In genomic region chr3:105253225-105253624, GRCh38 we compare ENCODE assay signal across 14 cellular contexts.
DNase-seq lines count a peak whose midpoint lies in the region; ATAC-seq and TF ChIP-seq lines count a peak whose summit lies in the region.
"Had no signal": no experiment of that assay in that cellular context is flagged by ENCODE, and none has a peak within 500 bp of the region (broad histone marks: within the 10 kb centered on the region; RNA-seq: fewer than 3 reads in every experiment).

No MANE protein-coding gene starts in this region.

- peaks cover 11% of the 10 kb centered on the region for H3K27me3 Mint-ChIP-seq in stimulated activated naive CD8-positive, alpha-beta T cell treated with anti-CD3 and anti-CD28 coated beads, Interleukin-15, amount 100 ng/mL, for 72 hours
- H3K27me3 Mint-ChIP-seq: activated CD4-positive, alpha-beta memory T cell treated with anti-CD3 and anti-CD28 coated beads, Interleukin-2, amount 10 ng/mL, durations not matched to agents 7 days and 5 days had no signal

- H3K14ac ChIP-seq in trophoblast cell (ENCODE audit: low read length): no peak overlapping the region

- no peak overlapping the region for H2BK12ac ChIP-seq in trophoblast cell (ENCODE audit: low read length)

- no peak overlapping the region for H3K4me3 Mint-ChIP-seq in stimulated activated naive CD8-positive, alpha-beta T cell treated with anti-CD3 and anti-CD28 coated beads, Interleukin-15, amount 100 ng/mL, for 72 hours
- H3K4me3 Mint-ChIP-seq: activated CD4-positive, alpha-beta memory T cell treated with anti-CD3 and anti-CD28 coated beads, Interleukin-2, amount 10 ng/mL, durations not matched to agents 7 days and 5 days; nephron progenitor cell had no signal

- H2BK120ac ChIP-seq in trophoblast cell (ENCODE audit: insufficient read depth, low read length, poor library complexity): no peak overlapping the region

- no peak overlapping the region for H2BK5ac ChIP-seq in trophoblast cell (ENCODE audit: low read depth, low read length, poor library complexity)

- no peak overlapping the region for H4K12ac ChIP-seq in trophoblast cell (ENCODE audit: low read depth, low read length)

- ATAC-seq in stimulated activated naive CD8-positive, alpha-beta T cell treated with anti-CD3 and anti-CD28 coated beads, Interleukin-15, amount 100 ng/mL, for 72 hours: no peak
- ATAC-seq: sciatic nerve had no signal

- H3K23ac ChIP-seq in trophoblast cell (ENCODE audit: low read length): no peak overlapping the region

- H2AK5ac ChIP-seq in trophoblast cell (ENCODE audit: low read length): no peak overlapping the region

- no peak overlapping the region for H2AFZ ChIP-seq in trophoblast cell (ENCODE audit: insufficient read depth, low read length, poor library complexity)
- H2AFZ ChIP-seq: hepatocyte had no signal

- H3K18ac ChIP-seq in trophoblast cell (ENCODE audit: low read length): no peak overlapping the region

- H3K79me1 ChIP-seq in trophoblast cell (ENCODE audit: low read length): no peaks in the 10 kb centered on the region

- no TSS peak for BruUV-seq in A673 (replicated peaks; lab: Mats Ljungman, UMichigan)

- H3K4me2 ChIP-seq in trophoblast cell (ENCODE audit: low read length): no peak overlapping the region
- H3K4me2 ChIP-seq: hepatocyte had no signal

- TF ChIP-seq CTCF in A673 (conservative IDR thresholded peaks at IDR 0.05; ENCODE audit: low read depth, low read length) (no peak), uterus (IDR thresholded peaks at IDR 0.05) (no peak)

- H3K9me3 Mint-ChIP-seq in stimulated activated naive CD8-positive, alpha-beta T cell treated with anti-CD3 and anti-CD28 coated beads, Interleukin-15, amount 100 ng/mL, for 72 hours: no peaks in the 10 kb centered on the region
- H3K9me3 Mint-ChIP-seq: activated CD4-positive, alpha-beta memory T cell treated with anti-CD3 and anti-CD28 coated beads, Interleukin-2, amount 10 ng/mL, durations not matched to agents 7 days and 5 days had no signal

- H3K36me3 ChIP-seq in A673 (ENCODE audit: insufficient read depth, low read length, poor library complexity, severe bottlenecking): no peaks in the 10 kb centered on the region
- H3K36me3 ChIP-seq in trophoblast cell (ENCODE audit: control insufficient read depth in 1 of 2, insufficient read depth in 2 of 2, low read length in 2 of 2): peaks cover 0 to 1% of the 10 kb centered on the region in 2 experiments
- H3K36me3 ChIP-seq in uterus: no peaks in the 10 kb centered on the region

- no peak for TF ChIP-seq POLR2A in uterus (IDR thresholded peaks at IDR 0.05)

- H3K27me3 ChIP-seq in A673 (replicated peaks; ENCODE audit: insufficient read depth, low read depth, low read length, poor library complexity) (no peaks in the 10 kb centered on the region), trophoblast cell (ENCODE audit: insufficient read depth, low read length) (no peaks in the 10 kb centered on the region), uterus (no peaks in the 10 kb centered on the region)
- H3K27me3 ChIP-seq: hepatocyte had no signal

- POLR2A ChIA-PET in A673 (lab: Charles Lee; ENCODE audit: low non-redundant PET): no interaction called here

- H3K9me3 ChIP-seq in A673 (ENCODE audit: low read depth, low read length, poor library complexity, severe bottlenecking) (peaks cover 4% of the 10 kb centered on the region), trophoblast cell (ENCODE audit: insufficient read depth, low read depth, low read length) (no peaks in the 10 kb centered on the region), uterus (no peaks in the 10 kb centered on the region)

- CTCF ChIA-PET in A673 (lab: Charles Lee): no interaction called here

- intact Hi-C loops in A673 (cut with micrococcal nuclease; ENCODE audit: unreplicated experiment) (no loop called here), uterus (cut with DNase I; ENCODE audit: low total_unique reads) (no loop called here)

- H3K4me1 ChIP-seq in A673 (ENCODE audit: insufficient read depth, low read length, poor library complexity, severe bottlenecking) (peaks cover 36% of the 10 kb centered on the region), trophoblast cell (ENCODE audit: control insufficient read depth in 1 of 2, insufficient read depth in 2 of 2, low read length in 2 of 2) (no peaks in the 10 kb centered on the region), uterus (no peaks in the 10 kb centered on the region)

- H3K4ac ChIP-seq in trophoblast cell (ENCODE audit: low read depth, low read length): no peak overlapping the region

- H3K79me2 ChIP-seq in trophoblast cell (ENCODE audit: control insufficient read depth, insufficient read depth, low read length, poor library complexity): no peaks in the 10 kb centered on the region
- H3K79me2 ChIP-seq: hepatocyte had no signal

- DNase-seq in A673 (ENCODE audit: low spot score): peak; percentile 60
- DNase-seq in NCI-H1092 (lab: John Stamatoyannopoulos, UW): peak; percentile 87
- DNase-seq in NCI-H524 (lab: John Stamatoyannopoulos, UW): peak; percentile 83 to 89
- peak; percentile 23 for DNase-seq in iris pigment epithelial cell (ENCODE audit: low read depth)
- DNase-seq in UCSD-AML1 (lab: John Stamatoyannopoulos, UW; ENCODE audit: unreplicated experiment): no peak
- DNase-seq in trophoblast cell: no peak
- no peak for DNase-seq in stimulated activated naive CD8-positive, alpha-beta T cell treated with anti-CD3 and anti-CD28 coated beads, Interleukin-15, amount 100 ng/mL, for 72 hours
- no peak for DNase-seq in uterus
- DNase-seq: activated CD4-positive, alpha-beta memory T cell treated with anti-CD3 and anti-CD28 coated beads, Interleukin-2, amount 10 ng/mL, durations not matched to agents 7 days and 5 days; GOT3; nephron progenitor cell; stimulated activated CD4-positive, alpha-beta T cell treated with anti-CD3 and anti-CD28 coated beads, Interleukin-4, amount 100 ng/mL, for 1 hour had no signal

- no peak overlapping the region for H3K27ac ChIP-seq in A673 (ENCODE audit: low read depth, low read length, poor library complexity, severe bottlenecking)
- H3K27ac ChIP-seq in trophoblast cell (ENCODE audit: low read depth, low read length): no peak overlapping the region
- H3K27ac ChIP-seq in uterus: no peak overlapping the region
- H3K27ac ChIP-seq: hepatocyte had no signal

- H3K4me1 Mint-ChIP-seq in stimulated activated naive CD8-positive, alpha-beta T cell treated with anti-CD3 and anti-CD28 coated beads, Interleukin-15, amount 100 ng/mL, for 72 hours: no peaks in the 10 kb centered on the region
- H3K4me1 Mint-ChIP-seq: activated CD4-positive, alpha-beta memory T cell treated with anti-CD3 and anti-CD28 coated beads, Interleukin-2, amount 10 ng/mL, durations not matched to agents 7 days and 5 days had no signal

- H3K9ac ChIP-seq in trophoblast cell (ENCODE audit: low read length): no peak overlapping the region

- H4K91ac ChIP-seq in trophoblast cell (ENCODE audit: low read depth, low read length): no peak overlapping the region

- no peak overlapping the region for H3K27ac Mint-ChIP-seq in stimulated activated naive CD8-positive, alpha-beta T cell treated with anti-CD3 and anti-CD28 coated beads, Interleukin-15, amount 100 ng/mL, for 72 hours
- H3K27ac Mint-ChIP-seq: activated CD4-positive, alpha-beta memory T cell treated with anti-CD3 and anti-CD28 coated beads, Interleukin-2, amount 10 ng/mL, durations not matched to agents 7 days and 5 days; nephron progenitor cell had no signal

- no CpG with 5 or more reads among the region's 3 CpGs for WGBS in trophoblast cell (ENCODE audit: extremely low coverage, insufficient coverage, insufficient read length)

- H3K4me3 ChIP-seq in A673 (ENCODE audit: low read depth, low read length, poor library complexity, severe bottlenecking) (no peak overlapping the region), trophoblast cell (ENCODE audit: low read depth, low read length) (no peak overlapping the region), uterus (no peak overlapping the region)
- H3K4me3 ChIP-seq: hepatocyte had no signal

- H4K8ac ChIP-seq in trophoblast cell (ENCODE audit: low read depth, low read length): no peak overlapping the region

Comparison
In these comparisons a context has a peak if more than half of its experiments do, and no peak if none do; other contexts are left out.
1. DNase-seq: peak in A673 (single experiment), NCI-H1092 (single experiment), NCI-H524 (2 of 2) and iris pigment epithelial cell (single experiment); none in UCSD-AML1 (single experiment), trophoblast cell (0 of 2), stimulated activated naive CD8-positive, alpha-beta T cell treated with anti-CD3 and anti-CD28 coated beads, Interleukin-15, amount 100 ng/mL, for 72 hours (0 of 2) and uterus (0 of 2).